In the genomic region with DNA sequence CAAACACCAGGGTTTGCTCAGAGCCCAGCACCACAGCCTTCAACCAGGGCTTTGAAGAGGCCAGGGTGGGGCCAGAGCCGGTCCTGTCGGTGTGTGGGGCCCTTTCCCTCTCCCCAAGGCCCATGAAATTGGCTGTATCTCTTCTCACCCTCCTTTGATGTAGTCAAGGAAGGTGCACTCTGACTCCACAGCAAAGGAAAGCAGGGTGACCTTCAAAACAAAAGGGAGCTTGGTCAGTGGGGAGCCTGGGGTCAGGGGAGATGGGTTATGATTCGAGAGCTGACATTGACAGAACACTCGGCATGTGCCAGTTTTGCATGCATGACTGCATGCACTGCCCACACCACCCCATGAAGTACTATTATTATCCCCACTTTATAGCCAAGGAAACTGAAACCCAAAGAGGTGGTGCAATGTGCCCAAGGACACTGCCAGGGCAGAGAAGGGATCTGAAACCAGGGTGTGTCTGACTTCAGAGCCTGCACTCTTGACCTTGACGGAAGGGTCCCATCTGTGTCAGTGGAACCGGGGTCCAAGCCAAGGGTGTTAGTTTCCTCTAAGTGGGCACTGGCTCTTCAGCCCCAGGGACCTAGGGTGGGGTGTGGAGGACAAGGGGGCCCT, we compare ENCODE assay signal across 10 cellular contexts.
DNase-seq lines count a peak whose midpoint lies in the region; ATAC-seq lines count a peak whose summit lies in the region.
"Had no signal": no experiment of that assay in that cellular context is flagged by ENCODE, and none has a peak within 500 bp of the region (broad histone marks: within the 10 kb centered on the region; RNA-seq: fewer than 3 reads in every experiment).

No MANE protein-coding gene starts in this region.

- peak overlapping the region; percentile 49 for H3K27ac ChIP-seq in muscle layer of duodenum (ENCODE audit: low read length)
- H3K27ac ChIP-seq: HL-60 had no signal

- no peak overlapping the region for H3K4me3 ChIP-seq in muscle layer of duodenum (ENCODE audit: low read depth in 1 of 2, low read length in 2 of 2)

- peak; percentile 42 for ATAC-seq in GM18868 (IDR thresholded peaks at IDR 0.05; ENCODE audit: unreplicated experiment)
- peak; percentile 45 for ATAC-seq in HG02588 (IDR thresholded peaks at IDR 0.05; ENCODE audit: unreplicated experiment)
- no peak for ATAC-seq in HG02610 (IDR thresholded peaks at IDR 0.05; ENCODE audit: unreplicated experiment)
- no peak for ATAC-seq in GM18519 (IDR thresholded peaks at IDR 0.05; ENCODE audit: low FRiP score, unreplicated experiment)
- ATAC-seq in HG02678 (IDR thresholded peaks at IDR 0.05; ENCODE audit: unreplicated experiment), result no peak

- H3K4me1 ChIP-seq in muscle layer of duodenum (ENCODE audit: control insufficient read depth in 1 of 2, insufficient read depth in 2 of 2, low read length in 2 of 2), result peaks cover 0 to 20% of the 10 kb centered on the region in 2 donors

- H3K36me3 ChIP-seq in muscle layer of duodenum (ENCODE audit: control insufficient read depth in 1 of 2, insufficient read depth in 2 of 2, low read length in 2 of 2), result no peaks in the 10 kb centered on the region

- DNase-seq in SKM-1 (lab: John Stamatoyannopoulos, UW; ENCODE audit: unreplicated experiment) (peak; percentile 40), iPS-NIHi7 (ENCODE audit: extremely low spot score) (no peak)
- DNase-seq: nephron progenitor cell had no signal

- no peaks in the 10 kb centered on the region for H3K27me3 ChIP-seq in muscle layer of duodenum (ENCODE audit: low read depth, low read length)

- H3K9me3 ChIP-seq in muscle layer of duodenum (ENCODE audit: control insufficient read depth in 1 of 2, low read length in 2 of 2), result peaks cover 0 to 6% of the 10 kb centered on the region in 2 donors

Comparison
In these comparisons a context has a peak if more than half of its experiments do, and no peak if none do; other contexts are left out.
1. ATAC-seq: peak in GM18868 (single experiment) and HG02588 (single experiment); none in HG02610 (single experiment), GM18519 (single experiment) and HG02678 (single experiment).